2 cellular contexts compared by ENCODE assay signal in the genomic region with DNA sequence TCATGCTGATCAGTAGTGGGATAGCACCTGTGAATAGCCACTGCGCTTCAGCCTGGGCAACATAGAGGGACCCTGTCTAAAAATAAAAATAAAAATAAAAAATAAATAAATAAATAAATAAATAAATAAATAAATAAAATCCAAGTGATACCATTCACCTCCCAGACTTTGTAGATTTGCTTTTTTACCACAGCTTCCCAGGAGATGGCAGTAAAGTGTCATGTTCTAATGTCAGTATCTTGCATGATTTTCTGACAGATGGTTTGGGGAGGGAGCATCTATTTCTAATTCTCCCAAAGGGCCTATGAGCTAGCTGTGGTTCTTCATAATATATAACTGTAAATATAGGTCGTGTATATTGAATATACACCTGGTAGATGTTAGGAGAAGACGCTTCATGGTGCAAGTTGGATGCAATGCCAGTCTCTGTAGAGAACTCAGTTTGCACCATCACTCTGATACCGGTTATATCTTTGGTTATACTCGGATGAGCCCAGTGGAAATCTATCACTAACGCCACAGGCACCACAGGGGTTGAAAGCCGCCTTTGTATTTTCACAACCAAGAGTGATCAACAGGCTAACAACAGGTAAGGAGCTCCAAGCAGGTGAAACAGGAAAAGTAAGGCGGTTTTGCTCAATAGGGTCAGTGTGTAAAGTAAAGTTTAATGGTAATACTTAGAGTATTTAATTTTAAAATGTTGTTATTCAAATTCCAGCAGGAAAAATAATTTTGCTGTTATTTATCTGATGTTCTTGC.
TF ChIP-seq lines count a peak whose summit lies in the region.

No MANE protein-coding gene starts in this region.

TF ChIP-seq in HEK293T, 16 proteins besides CTCF, POLR2A, EP300 and RAD21:
- TF ChIP-seq HDGF (IDR thresholded peaks at IDR 0.05; ENCODE audit: borderline replicate concordance): no peak
- TF ChIP-seq, protein P1, sequence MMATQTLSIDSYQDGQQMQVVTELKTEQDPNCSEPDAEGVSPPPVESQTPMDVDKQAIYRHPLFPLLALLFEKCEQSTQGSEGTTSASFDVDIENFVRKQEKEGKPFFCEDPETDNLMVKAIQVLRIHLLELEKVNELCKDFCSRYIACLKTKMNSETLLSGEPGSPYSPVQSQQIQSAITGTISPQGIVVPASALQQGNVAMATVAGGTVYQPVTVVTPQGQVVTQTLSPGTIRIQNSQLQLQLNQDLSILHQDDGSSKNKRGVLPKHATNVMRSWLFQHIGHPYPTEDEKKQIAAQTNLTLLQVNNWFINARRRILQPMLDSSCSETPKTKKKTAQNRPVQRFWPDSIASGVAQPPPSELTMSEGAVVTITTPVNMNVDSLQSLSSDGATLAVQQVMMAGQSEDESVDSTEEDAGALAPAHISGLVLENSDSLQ (IDR thresholded peaks at IDR 0.05): 0 out of 2 replicates have a peak, but pooled peaks have one; percentile 8

TF ChIP-seq in GM12878, 131 proteins besides CTCF, POLR2A, EP300 and RAD21:
- peak; percentile 96 for TF ChIP-seq SMC3 (IDR thresholded peaks at IDR 0.05; ENCODE audit: borderline replicate concordance, low read length)
- no peak for TF ChIP-seq SMAD1 (IDR thresholded peaks at IDR 0.05; ENCODE audit: low read depth, partially characterized antibody)
- TF ChIP-seq, protein P2, sequence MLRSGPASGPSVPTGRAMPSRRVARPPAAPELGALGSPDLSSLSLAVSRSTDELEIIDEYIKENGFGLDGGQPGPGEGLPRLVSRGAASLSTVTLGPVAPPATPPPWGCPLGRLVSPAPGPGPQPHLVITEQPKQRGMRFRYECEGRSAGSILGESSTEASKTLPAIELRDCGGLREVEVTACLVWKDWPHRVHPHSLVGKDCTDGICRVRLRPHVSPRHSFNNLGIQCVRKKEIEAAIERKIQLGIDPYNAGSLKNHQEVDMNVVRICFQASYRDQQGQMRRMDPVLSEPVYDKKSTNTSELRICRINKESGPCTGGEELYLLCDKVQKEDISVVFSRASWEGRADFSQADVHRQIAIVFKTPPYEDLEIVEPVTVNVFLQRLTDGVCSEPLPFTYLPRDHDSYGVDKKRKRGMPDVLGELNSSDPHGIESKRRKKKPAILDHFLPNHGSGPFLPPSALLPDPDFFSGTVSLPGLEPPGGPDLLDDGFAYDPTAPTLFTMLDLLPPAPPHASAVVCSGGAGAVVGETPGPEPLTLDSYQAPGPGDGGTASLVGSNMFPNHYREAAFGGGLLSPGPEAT (IDR thresholded peaks at IDR 0.05; ENCODE audit: low read depth): no peak
- TF ChIP-seq NR2C1 (IDR thresholded peaks at IDR 0.05): no peak
- TF ChIP-seq RUNX3 (IDR thresholded peaks at IDR 0.05; ENCODE audit: low read length): peak; percentile 42
- TF ChIP-seq YY1 (IDR thresholded peaks at IDR 0.05; ENCODE audit: low read depth, low read length): no peak
